Comparison of ENCODE assay signal across 8 cellular contexts in the genomic region with DNA sequence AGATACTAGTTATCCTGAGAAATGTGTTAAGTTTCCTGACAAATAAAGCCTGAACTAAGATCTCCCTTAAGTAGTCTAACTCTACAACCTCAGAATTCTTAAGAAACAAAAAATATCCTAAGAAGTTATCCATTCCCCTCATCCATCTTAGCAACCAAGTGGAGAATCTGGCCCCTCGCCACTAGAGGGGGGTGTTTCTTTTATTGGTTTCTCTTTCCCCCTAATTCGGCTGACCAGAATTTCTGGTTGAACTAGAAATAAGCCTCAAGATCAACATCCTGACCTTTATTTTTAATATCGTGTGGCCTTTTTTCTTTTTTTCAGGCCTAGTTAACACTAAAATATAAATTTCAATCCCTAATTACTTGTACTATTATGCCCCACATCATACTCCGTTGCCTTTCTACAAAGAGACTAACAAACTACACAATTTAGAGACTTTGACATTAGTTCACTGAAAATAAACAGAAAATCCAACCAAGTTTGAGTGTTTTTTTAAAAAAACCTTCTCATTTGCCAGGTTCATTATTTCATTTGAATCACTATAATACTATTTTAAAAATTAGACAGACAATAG. TPM values are rescaled to one million over a fixed set of nuclear protein-coding genes. Genes with fewer than 3 reads are reported as not detected.
DNase-seq lines count a peak whose midpoint lies in the region; ATAC-seq and TF ChIP-seq lines count a peak whose summit lies in the region.

No MANE protein-coding gene starts in this region.

- no peak overlapping the region for H3K27ac Mint-ChIP-seq in osteocyte (ENCODE audit: unreplicated experiment)

- no peaks in the 10 kb centered on the region for H3K9me3 Mint-ChIP-seq in osteocyte (ENCODE audit: unreplicated experiment)

- TF ChIP-seq CTCF in foreskin fibroblast (IDR thresholded peaks at IDR 0.05; ENCODE audit: low read depth, low read length) (peak; percentile 70), osteocyte (IDR thresholded peaks at IDR 0.05) (peak; percentile 86)

- peaks cover 4% of the 10 kb centered on the region for H3K4me1 Mint-ChIP-seq in osteocyte (ENCODE audit: unreplicated experiment)

- no peak overlapping the region for H3K4me3 ChIP-seq in foreskin fibroblast (ENCODE audit: low read depth in 1 of 2, low read length in 2 of 2)

- ATAC-seq in HG03442 (IDR thresholded peaks at IDR 0.05; ENCODE audit: unreplicated experiment): peak; percentile 64
- no peak for ATAC-seq in HG03521 (IDR thresholded peaks at IDR 0.05; ENCODE audit: unreplicated experiment)

- peaks cover 5% of the 10 kb centered on the region for H3K36me3 Mint-ChIP-seq in osteocyte (ENCODE audit: unreplicated experiment)

- DNase-seq in activated gamma-delta T cell treated with Interleukin-2 at 50 U/mL for 16 hours (peak; percentile 71), activated gamma-delta T cell (lab: John Stamatoyannopoulos, UW) (no peak), NOMO-1 treated with dmso at 0.1 percent for 144 hours (lab: John Stamatoyannopoulos, UW; ENCODE audit: unreplicated experiment) (peak; percentile 25), foreskin fibroblast (peak; percentile 26 to 73), osteocyte (ENCODE audit: extremely low spot score, unreplicated experiment) (no peak)
- DNase-seq in activated T-cell treated with anti-CD3 and anti-CD28 coated beads, Interleukin-2, amount 50 U/mL, for 48 hours: peak; percentile 69 to 70

- H3K4me3 Mint-ChIP-seq in osteocyte (ENCODE audit: unreplicated experiment): no peak overlapping the region

- H3K27me3 Mint-ChIP-seq in osteocyte (ENCODE audit: unreplicated experiment): no peaks in the 10 kb centered on the region

RNA-seq across cellular contexts. Expression of gene NR4A3, which starts 14.3 kb away (rescaled TPM):
- total RNA-seq in osteocyte: 2.4 and 3.2 TPM in 2 replicates

Comparison
In these comparisons a context has a peak if more than half of its experiments do, and no peak if none do; other contexts are left out.
1. DNase-seq: peak in activated gamma-delta T cell treated with Interleukin-2 at 50 U/mL for 16 hours (single experiment), NOMO-1 treated with dmso at 0.1 percent for 144 hours (single experiment), activated T-cell treated with anti-CD3 and anti-CD28 coated beads, Interleukin-2, amount 50 U/mL, for 48 hours (2 of 2) and foreskin fibroblast (2 of 2); none in activated gamma-delta T cell (single experiment) and osteocyte (single experiment).